ENCODE assay signal across 21 cellular contexts in genomic region chr1:224496826-224497225, GRCh38.
A peak's percentile ranks its signal among the peaks of the same experiment; 100 is the strongest.
DNase-seq lines count a peak whose midpoint lies in the region; ATAC-seq and TF ChIP-seq lines count a peak whose summit lies in the region.
"Had no signal": no experiment of that assay in that cellular context is flagged by ENCODE, and none has a peak within 500 bp of the region (broad histone marks: within the 10 kb centered on the region; RNA-seq: fewer than 3 reads in every experiment).

No MANE protein-coding gene starts in this region.

- 86% methylated on average over 1 of the region's 1 CpG; no CpG with 5 or more reads in 1 of the 2 experiments for WGBS in endodermal cell (ENCODE audit: insufficient coverage in 1 of 2, insufficient read length in 1 of 2), 2 experiments

- H3K4me3 ChIP-seq in RWPE2 (ENCODE audit: severe bottlenecking): no peak overlapping the region
- peak overlapping the region; percentile 15 for H3K4me3 ChIP-seq in endodermal cell (ENCODE audit: low read length)
- H3K4me3 ChIP-seq in mucosa of descending colon: no peak overlapping the region
- H3K4me3 ChIP-seq: body of pancreas, coronary artery, neural progenitor cell, psoas muscle, testis had no signal

- peak overlapping the region; percentile 93 for H3K27ac Mint-ChIP-seq in T-helper 2 cell treated with Interferon-gamma antibody and Interleukin-4, amounts not matched to agents 5 μg/mL and 100 μg/mL, for 36 hours
- H3K27ac Mint-ChIP-seq in Calu3 (ENCODE audit: unreplicated experiment) (peak overlapping the region; percentile 43), endodermal cell (no peak overlapping the region)
- H3K27ac Mint-ChIP-seq: neural progenitor cell had no signal

- intact Hi-C loops in Calu3 (cut with micrococcal nuclease; ENCODE audit: unreplicated experiment): no loop called here
- intact Hi-C loops in mucosa of descending colon (cut with DNase I, micrococcal nuclease): no loop called here
- intact Hi-C loops in left colon (cut with DNase I, micrococcal nuclease): no loop called here

- H3K9me3 Mint-ChIP-seq in T-helper 2 cell treated with Interferon-gamma antibody and Interleukin-4, amounts not matched to agents 5 μg/mL and 100 μg/mL, for 36 hours: peaks cover 8% of the 10 kb centered on the region
- H3K9me3 Mint-ChIP-seq in Calu3 (ENCODE audit: low read depth, unreplicated experiment) (peaks cover 4% of the 10 kb centered on the region), endodermal cell (peaks cover 11% of the 10 kb centered on the region)

- no peak overlapping the region for H3K9ac ChIP-seq in endodermal cell (ENCODE audit: extremely low read depth, low read length, poor library complexity, severe bottlenecking)
- H3K9ac ChIP-seq: neural progenitor cell had no signal

- H3K27ac ChIP-seq in RWPE2 (ENCODE audit: poor library complexity, severe bottlenecking): peak overlapping the region; percentile 97
- no peak overlapping the region for H3K27ac ChIP-seq in endodermal cell (ENCODE audit: low read depth, low read length)
- H3K27ac ChIP-seq: psoas muscle had no signal

- no TSS peak for BruUV-seq in Calu3 (replicated peaks; lab: Mats Ljungman, UMichigan)

- peaks cover 43% of the 10 kb centered on the region for H3K4me1 Mint-ChIP-seq in T-helper 2 cell treated with Interferon-gamma antibody and Interleukin-4, amounts not matched to agents 5 μg/mL and 100 μg/mL, for 36 hours (ENCODE audit: low read depth)
- peaks cover 47% of the 10 kb centered on the region for H3K4me1 Mint-ChIP-seq in Calu3 (ENCODE audit: low read depth, unreplicated experiment)
- H3K4me1 Mint-ChIP-seq in endodermal cell: peaks cover 44% of the 10 kb centered on the region

- no peaks in the 10 kb centered on the region for H3K36me3 ChIP-seq in RWPE2 (ENCODE audit: low read depth)
- no peaks in the 10 kb centered on the region for H3K36me3 ChIP-seq in endodermal cell (ENCODE audit: control insufficient read depth, insufficient read depth, low read length)
- no peaks in the 10 kb centered on the region for H3K36me3 ChIP-seq in mucosa of descending colon (ENCODE audit: low read depth)
- H3K36me3 ChIP-seq: neural progenitor cell had no signal

- ATAC-seq in RWPE2 (ENCODE audit: low read depth) (no peak), mucosa of descending colon (no peak), left colon (no peak)
- ATAC-seq: body of pancreas, psoas muscle had no signal

- peak overlapping the region; percentile 39 for H3K4me3 Mint-ChIP-seq in T-helper 2 cell treated with Interferon-gamma antibody and Interleukin-4, amounts not matched to agents 5 μg/mL and 100 μg/mL, for 36 hours
- H3K4me3 Mint-ChIP-seq in Calu3 (ENCODE audit: low read depth, unreplicated experiment): no peak overlapping the region
- H3K4me3 Mint-ChIP-seq in endodermal cell: no peak overlapping the region
- H3K4me3 Mint-ChIP-seq: neural progenitor cell had no signal

- no peaks in the 10 kb centered on the region for H3K9me3 ChIP-seq in RWPE2 (ENCODE audit: severe bottlenecking)
- peaks cover 13% of the 10 kb centered on the region for H3K9me3 ChIP-seq in endodermal cell (ENCODE audit: control insufficient read depth, low read length)
- H3K9me3 ChIP-seq in mucosa of descending colon: peaks cover 3% of the 10 kb centered on the region
- H3K9me3 ChIP-seq: body of pancreas, psoas muscle, testis had no signal

- H3K4me1 ChIP-seq in RWPE2 (ENCODE audit: insufficient read depth, poor library complexity, severe bottlenecking) (peaks cover 23% of the 10 kb centered on the region), endodermal cell (ENCODE audit: control insufficient read depth, insufficient read depth, low read length) (peaks cover 14% of the 10 kb centered on the region), mucosa of descending colon (ENCODE audit: low read depth) (peaks cover 14% of the 10 kb centered on the region)

- no peak for TF ChIP-seq CTCF in Calu3 (IDR thresholded peaks at IDR 0.05; ENCODE audit: unreplicated experiment)
- no peak for TF ChIP-seq CTCF in RWPE2 (IDR thresholded peaks at IDR 0.05; ENCODE audit: poor library complexity, severe bottlenecking)
- TF ChIP-seq CTCF in endodermal cell (conservative IDR thresholded peaks at IDR 0.05): no peak
- no peak for TF ChIP-seq CTCF in mucosa of descending colon (IDR thresholded peaks at IDR 0.05)

- CTCF ChIA-PET in Calu3 (lab: Charles Lee): interaction anchor here (1.9 kb wide), 1 partner anchor 426 kb away, joined by 5 read pairs; no protein-coding TSS in a partner anchor

- H3K27me3 Mint-ChIP-seq in T-helper 2 cell treated with Interferon-gamma antibody and Interleukin-4, amounts not matched to agents 5 μg/mL and 100 μg/mL, for 36 hours (ENCODE audit: low read depth): no peaks in the 10 kb centered on the region
- H3K27me3 Mint-ChIP-seq in Calu3 (ENCODE audit: unreplicated experiment) (no peaks in the 10 kb centered on the region), endodermal cell (ENCODE audit: insufficient read depth) (no peaks in the 10 kb centered on the region)

- H3K27me3 ChIP-seq in RWPE2 (ENCODE audit: insufficient read depth, poor library complexity, severe bottlenecking): no peaks in the 10 kb centered on the region
- H3K27me3 ChIP-seq in endodermal cell (ENCODE audit: control insufficient read depth, insufficient read depth, low read length, poor library complexity, severe bottlenecking): no peaks in the 10 kb centered on the region
- H3K27me3 ChIP-seq: body of pancreas, neural progenitor cell, testis had no signal

- no peak for DNase-seq in T-helper 2 cell treated with Interferon-gamma antibody and Interleukin-4, amounts not matched to agents 5 μg/mL and 100 μg/mL, for 36 hours (ENCODE audit: low spot score)
- no peak for DNase-seq in T-helper 2 cell
- DNase-seq in Calu3: no peak
- DNase-seq in RWPE2 (ENCODE audit: low spot score): no peak
- DNase-seq in endodermal cell: no peak
- DNase-seq in mucosa of descending colon: no peak
- no peak for DNase-seq in stimulated activated CD4-positive, alpha-beta T cell treated with anti-CD3 and anti-CD28 coated beads, Interleukin-2, amount 100 ng/mL, for 24 hours
- no peak for DNase-seq in left colon
- DNase-seq: 8988T; activated CD4-positive, alpha-beta T cell treated with anti-CD3 and anti-CD28 coated beads for 48 hours; foreskin melanocyte; kidney; NCI-H1092 treated with DMSO at 0.1 percent for 48 hours; NCI-H2171; NCI-H69; psoas muscle; stimulated activated CD8-positive, alpha-beta memory T cell treated with anti-CD3 and anti-CD28 coated beads, Interleukin-4, amount 100 ng/mL, for 48 hours; testis had no signal

- peaks cover 5% of the 10 kb centered on the region for H3K36me3 Mint-ChIP-seq in T-helper 2 cell treated with Interferon-gamma antibody and Interleukin-4, amounts not matched to agents 5 μg/mL and 100 μg/mL, for 36 hours (ENCODE audit: low read depth)
- no peaks in the 10 kb centered on the region for H3K36me3 Mint-ChIP-seq in Calu3 (ENCODE audit: insufficient read depth, unreplicated experiment)
- H3K36me3 Mint-ChIP-seq in endodermal cell (ENCODE audit: low read depth): no peaks in the 10 kb centered on the region
- H3K36me3 Mint-ChIP-seq: neural progenitor cell had no signal
